16 cellular contexts compared by ENCODE assay signal in the genomic region with DNA sequence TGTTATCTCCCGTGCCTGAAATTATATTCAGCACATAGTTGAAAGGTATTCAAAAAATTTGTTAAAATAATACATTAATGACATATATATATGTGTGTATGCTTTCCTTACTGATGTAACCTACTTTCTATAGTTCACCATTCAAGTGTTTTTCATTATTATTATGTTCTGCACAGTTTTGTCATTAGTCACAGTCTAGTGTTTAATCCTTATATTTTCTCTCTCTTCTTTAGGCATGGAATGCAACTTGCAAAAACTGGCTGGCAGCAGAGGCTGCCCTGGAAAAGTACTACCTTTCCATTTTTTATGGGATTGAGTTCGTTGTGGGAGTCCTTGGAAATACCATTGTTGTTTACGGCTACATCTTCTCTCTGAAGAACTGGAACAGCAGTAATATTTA. TPM values are rescaled to one million over a fixed set of nuclear protein-coding genes. Genes with fewer than 3 reads are reported as not detected.
DNase-seq lines count a peak whose midpoint lies in the region; ATAC-seq, FAIRE-seq and TF ChIP-seq lines count a peak whose summit lies in the region.
"Had no signal": no experiment of that assay in that cellular context is flagged by ENCODE, and none has a peak within 500 bp of the region (broad histone marks: within the 10 kb centered on the region; RNA-seq: fewer than 3 reads in every experiment).

No MANE protein-coding gene starts in this region.

- no peak overlapping the region for H3K4me3 Mint-ChIP-seq in osteocyte (ENCODE audit: unreplicated experiment)

- whole genome bisulfite sequencing in K562 (ENCODE audit: insufficient coverage, low coverage, missing lambda C conversion rate) = 6% methylated on average over 3 of the region's 3 CpGs
- 37 to 54% (median 51%) methylated on average over 3 of the region's 3 CpGs for WGBS in ovary, 3 donors
- 21 to 31% methylated on average over 3 of the region's 3 CpGs for WGBS in aorta, 2 donors

- H4K20me1 ChIP-seq in MM.1S (ENCODE audit: insufficient read depth, low read length) = no peaks in the 10 kb centered on the region
- H4K20me1 ChIP-seq in K562 (replicated peaks; ENCODE audit: control insufficient read depth, insufficient read depth, low read length) = no peaks in the 10 kb centered on the region

- TF ChIP-seq RAD21 in K562 (CRISPR knock-in tag; conservative IDR thresholded peaks at IDR 0.05 in 1 of 2, IDR thresholded peaks at IDR 0.05 in 1 of 2) = no peak

- CTCF ChIA-PET in K562 (lab: Yijun Ruan, JAX; ENCODE audit: low intra/inter-chr PET ratio) = no interaction called here

- H3K4me1 Mint-ChIP-seq in osteocyte (ENCODE audit: unreplicated experiment) = peaks cover 32% of the 10 kb centered on the region

- TF ChIP-seq CTCF in MM.1S (IDR thresholded peaks at IDR 0.05; ENCODE audit: low read length) = no peak
- TF ChIP-seq CTCF in K562 (IDR thresholded peaks at IDR 0.05 in 2 of 3, conservative IDR thresholded peaks at IDR 0.05 in 1 of 3; ENCODE audit: insufficient read depth in 2 of 3, low read depth in 1 of 3, low read length in 3 of 3) = no peak
- TF ChIP-seq CTCF in osteocyte (IDR thresholded peaks at IDR 0.05) = no peak
- no peak for TF ChIP-seq CTCF in ovary (IDR thresholded peaks at IDR 0.05)

- DNase-seq in EH (ENCODE audit: low read depth) (peak; percentile 57), MM.1S (no peak), K562 (ENCODE audit: extremely low read depth in 1 of 4, low spot score in 3 of 4) (no peak), osteocyte (ENCODE audit: extremely low spot score, unreplicated experiment) (no peak), ovary (no peak), Ammon's horn (ENCODE audit: low spot score) (no peak), aorta (no peak)
- DNase-seq: C1 segment of cervical spinal cord, KBM-7, NCI-H1436 treated with DMSO at 0.1 percent for 48 hours, NCI-H2029 treated with DMSO at 0.1 percent for 48 hours, NCI-H510A treated with DMSO at 0.1 percent for 48 hours had no signal

- no peak overlapping the region for H2AFZ ChIP-seq in MM.1S (ENCODE audit: low read length)
- H2AFZ ChIP-seq in K562 (ENCODE audit: low read depth, low read length) = peak overlapping the region; percentile 14; the same call in 1 of the 2 replicates

- no peaks in the 10 kb centered on the region for H3K36me3 ChIP-seq in MM.1S (replicated peaks; ENCODE audit: insufficient read depth, low read length)
- H3K36me3 ChIP-seq in K562 (ENCODE audit: control insufficient read depth, insufficient read depth, low read length) = no peaks in the 10 kb centered on the region
- no peaks in the 10 kb centered on the region for H3K36me3 ChIP-seq in ovary
- H3K36me3 ChIP-seq in aorta (ENCODE audit: control insufficient read depth in 1 of 2, insufficient read depth in 2 of 2, low read length in 1 of 2) = no peaks in the 10 kb centered on the region
- H3K36me3 ChIP-seq: HAP-1 had no signal

- POLR2A ChIA-PET in K562 (lab: Yijun Ruan, JAX) = no interaction called here

- H3K27ac Mint-ChIP-seq in osteocyte (ENCODE audit: unreplicated experiment) = peak overlapping the region; percentile 19

- H3K9me2 ChIP-seq in MM.1S (replicated peaks; ENCODE audit: insufficient read depth, low read length) = no peaks in the 10 kb centered on the region

- in situ Hi-C loops in K562 (cut with MboI) = no loop called here

- no peaks in the 10 kb centered on the region for H3K36me3 Mint-ChIP-seq in osteocyte (ENCODE audit: unreplicated experiment)

- no peaks in the 10 kb centered on the region for H3K9me1 ChIP-seq in K562 (ENCODE audit: control insufficient read depth, insufficient read depth, low read length)

- intact Hi-C loops in K562 (cut with micrococcal nuclease) = no loop called here
- intact Hi-C loops in ovary (cut with DNase I) = no loop called here
- intact Hi-C loops in aorta (cut with DNase I) = no loop called here

- H3K27ac ChIP-seq in MM.1S (ENCODE audit: low read length) (no peak overlapping the region), K562 (ENCODE audit: extremely low read depth, low read depth, low read length) (no peak overlapping the region), ovary (no peak overlapping the region), aorta (ENCODE audit: low read depth in 1 of 2, low read length in 2 of 2) (no peak overlapping the region)

- H3K4me2 ChIP-seq in MM.1S (ENCODE audit: low read depth, low read length) = peak overlapping the region; percentile 37; the same call in 1 of the 2 replicates
- H3K4me2 ChIP-seq in K562 (ENCODE audit: insufficient read depth, low read length) = peak overlapping the region; percentile 32

- no peak for TF ChIP-seq EP300 in K562 (IDR thresholded peaks at IDR 0.05; ENCODE audit: low read length)
- TF ChIP-seq EP300 in ovary (IDR thresholded peaks at IDR 0.05) = no peak

- H3F3A ChIP-seq in MM.1S (ENCODE audit: insufficient read depth, low read length) = no peaks in the 10 kb centered on the region; the same call in 1 of the 2 replicates

- H3K4me3 ChIP-seq in MM.1S (ENCODE audit: low read length) (no peak overlapping the region), K562 (no peak overlapping the region), ovary (no peak overlapping the region), aorta (ENCODE audit: low read length in 2 of 2) (no peak overlapping the region)
- H3K4me3 ChIP-seq: HAP-1 had no signal

- H3K9me3 ChIP-seq in MM.1S (replicated peaks; ENCODE audit: insufficient read depth, low read length) (no peaks in the 10 kb centered on the region), K562 (replicated peaks; ENCODE audit: control insufficient read depth, insufficient read depth, low read depth, low read length) (no peaks in the 10 kb centered on the region; the same call in 1 of the 2 replicates), ovary (no peaks in the 10 kb centered on the region), aorta (ENCODE audit: control insufficient read depth, low read length) (no peaks in the 10 kb centered on the region)
- H3K9me3 ChIP-seq: HAP-1 had no signal

- H3K4me1 ChIP-seq in MM.1S (ENCODE audit: low read length) (peaks cover 9% of the 10 kb centered on the region; the same call in 1 of the 2 replicates), K562 (replicated peaks in 1 of 2; ENCODE audit: control insufficient read depth in 2 of 2, insufficient read depth in 2 of 2, low read length in 2 of 2) (peaks cover 8 to 36% of the 10 kb centered on the region in 2 experiments), ovary (ENCODE audit: insufficient read depth) (no peaks in the 10 kb centered on the region), aorta (ENCODE audit: control insufficient read depth in 1 of 2, insufficient read depth in 2 of 2, low read length in 2 of 2) (peaks cover 2 to 3% of the 10 kb centered on the region in 2 donors)
- H3K4me1 ChIP-seq: HAP-1 had no signal

- TF ChIP-seq POLR2A in K562 (conservative IDR thresholded peaks at IDR 0.05) = no peak
- no peak for TF ChIP-seq POLR2A in ovary (IDR thresholded peaks at IDR 0.05)

- no peaks in the 10 kb centered on the region for H3K27me3 ChIP-seq in MM.1S (replicated peaks; ENCODE audit: insufficient read depth, low read length)
- no peaks in the 10 kb centered on the region for H3K27me3 ChIP-seq in K562 (ENCODE audit: control insufficient read depth in 2 of 2, insufficient read depth in 2 of 2, low read length in 2 of 2)
- H3K27me3 ChIP-seq in ovary = no peaks in the 10 kb centered on the region
- no peaks in the 10 kb centered on the region for H3K27me3 ChIP-seq in aorta (ENCODE audit: control insufficient read depth in 1 of 2, insufficient read depth in 2 of 2, low read length in 1 of 2)

- H3K79me2 ChIP-seq in MM.1S (ENCODE audit: low read length) (no peaks in the 10 kb centered on the region), K562 (ENCODE audit: control insufficient read depth, insufficient read depth, low read length) (no peaks in the 10 kb centered on the region)

- no peaks in the 10 kb centered on the region for H3K9me3 Mint-ChIP-seq in osteocyte (ENCODE audit: unreplicated experiment)

- no peaks in the 10 kb centered on the region for H3K27me3 Mint-ChIP-seq in osteocyte (ENCODE audit: unreplicated experiment)

- no peak overlapping the region for H3K9ac ChIP-seq in MM.1S (ENCODE audit: low read length)
- H3K9ac ChIP-seq in K562 (ENCODE audit: insufficient read depth in 1 of 2, low read depth in 2 of 2, low read length in 2 of 2) = no peak overlapping the region

- no peak for FAIRE-seq in K562 (lab: Jason Lieb, UNC)

- BruUV-seq in K562 (replicated peaks; lab: Mats Ljungman, UMichigan) = no TSS peak

- no peak for ATAC-seq in K562
- ATAC-seq in HG02678 (IDR thresholded peaks at IDR 0.05; ENCODE audit: unreplicated experiment) = no peak
- no peak for ATAC-seq in aorta (ENCODE audit: low FRiP score)
- ATAC-seq: Panc1, Right ventricle myocardium inferior had no signal

TF ChIP-seq in K562, 482 proteins besides CTCF, POLR2A, EP300 and RAD21 (continues in another document):
- TF ChIP-seq MYC (IDR thresholded peaks at IDR 0.05; ENCODE audit: low read depth, low read length) (no peak), MYC (CRISPR knock-in tag; IDR thresholded peaks at IDR 0.05; ENCODE audit: borderline replicate concordance, low read depth) (no peak), MIER1 (IDR thresholded peaks at IDR 0.05; ENCODE audit: low read depth) (no peak)

RNA-seq across cellular contexts. Expression of a gene that starts 6.9 kb away (rescaled TPM):
- total RNA-seq in K562 (2011; cell fraction: chromatin; rRNA removed; ENCODE audit: low replicate concordance) = not detected in 2 replicates
- not detected in 2 replicates for total RNA-seq in K562 (2011; cell fraction: nucleolus; rRNA removed)
- 0.15 TPM in 2 replicates for total RNA-seq in K562 (2011; cell fraction: nucleoplasm; rRNA removed)
- 0.08 and 0.14 TPM in 2 replicates for total RNA-seq in K562 (2014; rRNA removed)
- 0.13 and 0.15 TPM in 2 replicates for total RNA-seq in K562 (2014; rRNA removed; fragmentation: Illumina TruSeq; extraction: Trizol)
- 0.54 and 0.57 TPM in 2 replicates for total RNA-seq in K562 (2015; rRNA removed; fragmentation: Illumina TruSeq; extraction: Trizol)
- 0.09 and 0.24 TPM in 2 replicates for total RNA-seq in K562 (2021)
- 0.04 and 0.07 TPM in 2 replicates for polyA plus RNA-seq in K562 (2011; rRNA removed)
- polyA plus RNA-seq in K562 (2011; cell fraction: cytosol; rRNA removed) = 0.04 TPM in 1 of 2 replicates, not detected in the other
- 0.06 TPM in 2 replicates for polyA plus RNA-seq in K562 (2011; cell fraction: nucleus; rRNA removed)
- polyA plus RNA-seq in K562 (2012) = 0.33 and 0.68 TPM in 2 replicates
- 0.11 and 0.13 TPM in 2 replicates for polyA plus RNA-seq in K562 (2014; fragmentation: Illumina TruSeq; extraction: Trizol)
- polyA plus RNA-seq in K562 (2014; fragmentation: Nextera tagmentation; extraction: Ambion mirVana) = under 1 TPM; 0.08 to 0.10 TPM
- polyA plus RNA-seq in K562 (2014; rRNA removed) = 0.08 and 0.12 TPM in 2 replicates
- 0.07 and 0.09 TPM in 2 replicates for polyA minus RNA-seq in K562 (2011; rRNA and poly(A)+ RNA removed)
- polyA minus RNA-seq in K562 (2011; cell fraction: cytosol; rRNA and poly(A)+ RNA removed) = not detected in 2 replicates
- not detected in 2 replicates for polyA minus RNA-seq in K562 (2011; cell fraction: nucleus; rRNA and poly(A)+ RNA removed)
- not detected in 2 replicates for total RNA-seq in osteocyte
- total RNA-seq in ovary = under 1 TPM in 5 of 7 donors, not detected in 2; 0.05 to 0.50 (median 0.23) TPM
- under 1 TPM; 0.04 to 0.53 TPM for polyA plus RNA-seq in ovary
- total RNA-seq in aorta = 1 to 10 TPM; 1.4 to 3.2 TPM
- under 1 TPM; 0.15 to 0.88 TPM for polyA plus RNA-seq in aorta
